ENCODE assay signal across 11 cellular contexts in the genomic region with DNA sequence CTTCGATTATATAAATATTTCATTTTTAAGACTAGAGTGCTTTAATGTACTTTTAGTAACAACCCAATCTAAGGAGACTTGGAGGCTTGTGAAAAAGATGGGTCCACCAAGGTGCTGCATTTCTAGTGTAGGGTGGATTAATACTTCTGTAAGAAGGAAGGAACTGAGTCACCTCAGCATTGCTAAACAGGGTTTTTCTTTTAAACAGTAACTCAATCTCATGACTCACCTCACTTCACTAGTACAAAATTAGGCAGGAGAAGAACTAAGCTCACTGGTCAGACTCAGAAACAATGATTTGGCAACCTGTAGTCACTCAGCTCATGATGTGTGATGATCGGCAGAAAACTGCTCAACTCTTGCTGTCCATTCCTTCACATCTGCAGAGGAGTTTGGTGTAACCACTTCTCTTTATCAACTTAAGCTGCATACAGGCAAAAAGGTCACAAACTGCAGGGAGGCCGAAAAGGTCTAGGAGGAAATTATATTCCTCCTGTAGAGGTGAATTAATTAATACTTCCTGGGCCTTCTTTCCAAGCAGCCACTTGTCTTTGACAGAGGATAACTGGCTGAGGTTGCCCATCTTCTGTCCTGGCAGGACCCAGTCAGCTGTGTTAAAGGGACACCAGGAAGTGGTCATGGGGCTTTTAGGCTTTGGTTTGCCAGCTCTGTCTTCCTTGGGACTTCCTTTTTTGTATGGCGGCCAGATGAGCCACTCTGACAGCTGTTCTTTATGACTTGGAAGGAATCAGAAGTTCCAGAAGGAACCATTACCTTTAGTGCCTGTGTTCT.
A peak's percentile ranks its signal among the peaks of the same experiment; 100 is the strongest.
DNase-seq lines count a peak whose midpoint lies in the region; ATAC-seq, FAIRE-seq and TF ChIP-seq lines count a peak whose summit lies in the region.
"Had no signal": no experiment of that assay in that cellular context is flagged by ENCODE, and none has a peak within 500 bp of the region (broad histone marks: within the 10 kb centered on the region; RNA-seq: fewer than 3 reads in every experiment).

No MANE protein-coding gene starts in this region.

- H3K27me3 ChIP-seq in fibroblast of lung (ENCODE audit: control insufficient read depth, insufficient read depth, low read length), result no peaks in the 10 kb centered on the region
- H3K27me3 ChIP-seq in H7 (ENCODE audit: control insufficient read depth, insufficient read depth, low read length), result no peaks in the 10 kb centered on the region
- no peaks in the 10 kb centered on the region for H3K27me3 ChIP-seq in CD8-positive, alpha-beta memory T cell (ENCODE audit: insufficient read depth, low read length, poor library complexity, severe bottlenecking)

- no peak overlapping the region for H3K9ac ChIP-seq in fibroblast of lung (ENCODE audit: insufficient read depth, low read length)

- H3K4me2 ChIP-seq in fibroblast of lung (ENCODE audit: extremely low read depth, insufficient read depth, low read length), result no peak overlapping the region

- peaks cover 0 to 16% (median 1%) of the 10 kb centered on the region in 3 donors for H3K36me3 Mint-ChIP-seq in CD8-positive, alpha-beta memory T cell

- H3K27me3 Mint-ChIP-seq in CD8-positive, alpha-beta memory T cell, result peaks cover 0 to 3% of the 10 kb centered on the region in 2 donors

- peaks cover 0 to 3% (median 0%) of the 10 kb centered on the region in 5 donors for H3K9me3 Mint-ChIP-seq in CD8-positive, alpha-beta memory T cell

- H3K4me1 Mint-ChIP-seq in CD8-positive, alpha-beta memory T cell, result peaks cover 32 to 52% (median 42%) of the 10 kb centered on the region in 3 donors

- CTCF ChIA-PET in CD8-positive, alpha-beta memory T cell (lab: Charles Lee), result interaction anchor here (1.1 to 1.8 kb wide), 3 partner anchors 12 to 80 kb away, joined by 3 to 6 read pairs (median 3); no protein-coding TSS in a partner anchor

- peak; percentile 64 for ATAC-seq in GM21619 (IDR thresholded peaks at IDR 0.05; ENCODE audit: unreplicated experiment)

- H3K36me3 ChIP-seq in fibroblast of lung (ENCODE audit: control insufficient read depth, insufficient read depth, low read length) (no peaks in the 10 kb centered on the region), H7 (replicated peaks; ENCODE audit: control insufficient read depth, insufficient read depth, low read length) (no peaks in the 10 kb centered on the region)
- H3K36me3 ChIP-seq in CD8-positive, alpha-beta memory T cell (ENCODE audit: insufficient read depth, low read length), result no peaks in the 10 kb centered on the region
- H3K36me3 ChIP-seq: left ventricle myocardium inferior had no signal

- H3K9me3 ChIP-seq in fibroblast of lung (ENCODE audit: control insufficient read depth, insufficient read depth, low read depth, low read length), result no peaks in the 10 kb centered on the region
- peaks cover 7% of the 10 kb centered on the region for H3K9me3 ChIP-seq in CD8-positive, alpha-beta memory T cell (ENCODE audit: low read length)

- no peak overlapping the region for H3K4me3 ChIP-seq in AG10803 (ENCODE audit: low read length)
- H3K4me3 ChIP-seq in fibroblast of lung (replicated peaks in 1 of 4; ENCODE audit: control extremely low read depth in 1 of 4, insufficient read depth in 1 of 4, low read depth in 3 of 4, low read length in 4 of 4), result no peak overlapping the region
- no peak overlapping the region for H3K4me3 ChIP-seq in H7 (ENCODE audit: insufficient read depth, low read depth, low read length)
- H3K4me3 ChIP-seq in CD8-positive, alpha-beta memory T cell (ENCODE audit: low read length), result no peak overlapping the region
- H3K4me3 ChIP-seq: left ventricle myocardium inferior, skin epidermis had no signal

- H3K79me2 ChIP-seq in fibroblast of lung (ENCODE audit: control insufficient read depth, insufficient read depth, low read length), result no peaks in the 10 kb centered on the region

- TF ChIP-seq CTCF in AG10803 (conservative IDR thresholded peaks at IDR 0.05; ENCODE audit: low read length) (no peak), fibroblast of lung (conservative IDR thresholded peaks at IDR 0.05 in 1 of 2, IDR thresholded peaks at IDR 0.05 in 1 of 2; ENCODE audit: low read depth in 1 of 2, low read length in 2 of 2) (no peak)

- no peak overlapping the region for H3K27ac ChIP-seq in fibroblast of lung (ENCODE audit: insufficient read depth, low read length)
- H3K27ac ChIP-seq in CD8-positive, alpha-beta memory T cell (ENCODE audit: low read depth, low read length), result no peak overlapping the region
- H3K27ac ChIP-seq: left ventricle myocardium inferior, skin epidermis had no signal

- H4K20me1 ChIP-seq in fibroblast of lung (ENCODE audit: control insufficient read depth, extremely low read depth, insufficient read depth, low read length), result no peaks in the 10 kb centered on the region

- H3K27ac Mint-ChIP-seq in CD8-positive, alpha-beta memory T cell, result peak overlapping the region in 4 of 8 donors; percentile 13 to 58 (median 20)

- no peak overlapping the region for H3K4me3 Mint-ChIP-seq in CD8-positive, alpha-beta memory T cell

- FAIRE-seq in RCC 7860 (lab: Jason Lieb, UNC), result peak; percentile 92

- no peaks in the 10 kb centered on the region for H3K4me1 ChIP-seq in fibroblast of lung (ENCODE audit: control insufficient read depth, extremely low read depth, insufficient read depth, low read length)
- peaks cover 33% of the 10 kb centered on the region for H3K4me1 ChIP-seq in CD8-positive, alpha-beta memory T cell (ENCODE audit: insufficient read depth, low read length)
- H3K4me1 ChIP-seq: left ventricle myocardium inferior had no signal

- POLR2A ChIA-PET in CD8-positive, alpha-beta memory T cell (lab: Charles Lee), result no interaction called here

- no peak overlapping the region for H2AFZ ChIP-seq in fibroblast of lung (ENCODE audit: low read length)

- DNase-seq in AG10803 (ENCODE audit: low read depth) (peak; percentile 80), RCC 7860 (ENCODE audit: low spot score) (peak; percentile 75), fibroblast of lung (ENCODE audit: low read depth in 2 of 2) (peak; percentile 6 to 66), hypothalamus (lab: John Stamatoyannopoulos, UW) (no peak), H7 (no peak), NCI-H187 treated with DMSO at 0.1 percent for 48 hours (lab: John Stamatoyannopoulos, UW) (no peak)
- DNase-seq in CD8-positive, alpha-beta memory T cell, result no peak
- DNase-seq: left ventricle myocardium inferior, NCI-H1092 had no signal

Comparison
In these comparisons a context has a peak if more than half of its experiments do, and no peak if none do; other contexts are left out.
1. DNase-seq: peak in AG10803 (single experiment), RCC 7860 (single experiment) and fibroblast of lung (2 of 2); none in hypothalamus (0 of 51), H7 (single experiment), NCI-H187 treated with DMSO at 0.1 percent for 48 hours (single experiment) and CD8-positive, alpha-beta memory T cell (0 of 5).